ENCODE assay signal across 1 cellular context in the genomic region with DNA sequence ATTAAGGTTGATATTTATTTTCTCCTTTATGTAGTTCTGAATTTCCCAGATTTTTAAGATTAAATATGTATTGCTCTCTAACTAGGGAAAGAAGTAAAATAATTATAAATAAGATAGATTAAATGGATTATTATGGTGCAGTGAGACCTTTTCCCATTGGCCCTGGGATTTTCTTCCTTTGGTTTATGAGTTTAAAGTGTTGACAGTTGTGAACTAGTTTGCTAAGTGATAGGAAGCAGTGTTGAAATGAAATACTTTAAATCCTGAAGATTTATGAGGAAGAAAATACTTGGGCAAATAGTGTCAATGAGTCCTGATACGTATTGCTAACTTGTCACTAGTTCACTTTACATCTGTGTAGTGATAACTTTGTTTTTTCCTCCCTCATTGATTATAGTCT.
TF ChIP-seq lines count a peak whose summit lies in the region.

No MANE protein-coding gene starts in this region.

TF ChIP-seq in HEK293, 187 proteins besides CTCF, POLR2A, EP300 and RAD21 (continued from another document):
- TF ChIP-seq ZNF843 (tag by site-specific recombination; IDR thresholded peaks at IDR 0.05) (peak; percentile 85), ZNF433 (tag by site-specific recombination; IDR thresholded peaks at IDR 0.05; ENCODE audit: low read depth) (no peak), YY1 (tag by site-specific recombination; IDR thresholded peaks at IDR 0.05) (no peak), ZNF629 (tag by site-specific recombination; IDR thresholded peaks at IDR 0.05) (peak; percentile 42), ZNF133 (tag by site-specific recombination; IDR thresholded peaks at IDR 0.05) (no peak), ZNF19 (tag by site-specific recombination; IDR thresholded peaks at IDR 0.05; ENCODE audit: low read depth) (no peak), ZNF501 (tag by site-specific recombination; IDR thresholded peaks at IDR 0.05) (no peak), IKZF3 (tag by site-specific recombination; IDR thresholded peaks at IDR 0.05) (peak; percentile 65; the same call in 1 of the 2 replicates), ZNF366 (tag by site-specific recombination; conservative IDR thresholded peaks at IDR 0.05) (peak; percentile 63), GLI2 (tag by site-specific recombination; IDR thresholded peaks at IDR 0.05; ENCODE audit: borderline replicate concordance, low read depth) (0 out of 2 replicates have a peak, but pooled peaks have one; percentile 60), ZNF473 (tag by site-specific recombination; IDR thresholded peaks at IDR 0.05) (no peak)
- TF ChIP-seq, protein P1, sequence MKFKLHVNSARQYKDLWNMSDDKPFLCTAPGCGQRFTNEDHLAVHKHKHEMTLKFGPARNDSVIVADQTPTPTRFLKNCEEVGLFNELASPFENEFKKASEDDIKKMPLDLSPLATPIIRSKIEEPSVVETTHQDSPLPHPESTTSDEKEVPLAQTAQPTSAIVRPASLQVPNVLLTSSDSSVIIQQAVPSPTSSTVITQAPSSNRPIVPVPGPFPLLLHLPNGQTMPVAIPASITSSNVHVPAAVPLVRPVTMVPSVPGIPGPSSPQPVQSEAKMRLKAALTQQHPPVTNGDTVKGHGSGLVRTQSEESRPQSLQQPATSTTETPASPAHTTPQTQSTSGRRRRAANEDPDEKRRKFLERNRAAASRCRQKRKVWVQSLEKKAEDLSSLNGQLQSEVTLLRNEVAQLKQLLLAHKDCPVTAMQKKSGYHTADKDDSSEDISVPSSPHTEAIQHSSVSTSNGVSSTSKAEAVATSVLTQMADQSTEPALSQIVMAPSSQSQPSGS (tag by site-specific recombination; IDR thresholded peaks at IDR 0.05; ENCODE audit: low read depth): no peak
- TF ChIP-seq, protein P2, sequence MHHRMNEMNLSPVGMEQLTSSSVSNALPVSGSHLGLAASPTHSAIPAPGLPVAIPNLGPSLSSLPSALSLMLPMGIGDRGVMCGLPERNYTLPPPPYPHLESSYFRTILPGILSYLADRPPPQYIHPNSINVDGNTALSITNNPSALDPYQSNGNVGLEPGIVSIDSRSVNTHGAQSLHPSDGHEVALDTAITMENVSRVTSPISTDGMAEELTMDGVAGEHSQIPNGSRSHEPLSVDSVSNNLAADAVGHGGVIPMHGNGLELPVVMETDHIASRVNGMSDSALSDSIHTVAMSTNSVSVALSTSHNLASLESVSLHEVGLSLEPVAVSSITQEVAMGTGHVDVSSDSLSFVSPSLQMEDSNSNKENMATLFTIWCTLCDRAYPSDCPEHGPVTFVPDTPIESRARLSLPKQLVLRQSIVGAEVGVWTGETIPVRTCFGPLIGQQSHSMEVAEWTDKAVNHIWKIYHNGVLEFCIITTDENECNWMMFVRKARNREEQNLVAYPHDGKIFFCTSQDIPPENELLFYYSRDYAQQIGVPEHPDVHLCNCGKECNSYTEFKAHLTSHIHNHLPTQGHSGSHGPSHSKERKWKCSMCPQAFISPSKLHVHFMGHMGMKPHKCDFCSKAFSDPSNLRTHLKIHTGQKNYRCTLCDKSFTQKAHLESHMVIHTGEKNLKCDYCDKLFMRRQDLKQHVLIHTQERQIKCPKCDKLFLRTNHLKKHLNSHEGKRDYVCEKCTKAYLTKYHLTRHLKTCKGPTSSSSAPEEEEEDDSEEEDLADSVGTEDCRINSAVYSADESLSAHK (tag by site-specific recombination; IDR thresholded peaks at IDR 0.05): peak; percentile 78
